ENCODE assay signal across 18 cellular contexts in the genomic region with DNA sequence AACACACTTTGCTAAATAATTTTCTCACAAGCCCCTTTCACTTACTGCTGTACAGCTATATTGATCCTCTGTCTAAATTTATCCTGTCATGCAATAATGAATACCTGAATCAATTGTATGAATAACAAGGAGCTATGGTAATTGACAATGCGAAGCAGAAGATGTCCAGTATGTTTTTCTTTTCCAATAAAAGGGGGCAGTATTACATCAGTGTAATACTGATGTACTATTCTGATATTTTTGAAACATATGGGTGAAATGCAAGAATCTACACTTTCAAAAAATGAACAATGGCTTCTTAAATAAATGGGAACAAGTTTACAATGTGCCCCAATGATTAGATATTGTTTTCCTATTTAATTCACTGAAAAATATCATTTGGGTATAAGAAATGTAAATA.
DNase-seq lines count a peak whose midpoint lies in the region; ATAC-seq, FAIRE-seq and TF ChIP-seq lines count a peak whose summit lies in the region.
"Had no signal": no experiment of that assay in that cellular context is flagged by ENCODE, and none has a peak within 500 bp of the region (broad histone marks: within the 10 kb centered on the region; RNA-seq: fewer than 3 reads in every experiment).

No MANE protein-coding gene starts in this region.

- no peak for TF ChIP-seq RAD21 in HepG2 (CRISPR knock-in tag; IDR thresholded peaks at IDR 0.05)

- TF ChIP-seq CTCF in HepG2 (CRISPR knock-in tag; IDR thresholded peaks at IDR 0.05) (no peak; the same call in 1 of the 2 replicates), right lobe of liver (IDR thresholded peaks at IDR 0.05) (peak in 1 of 4 donors; percentile 23), OCI-LY7 (conservative IDR thresholded peaks at IDR 0.05; ENCODE audit: low read length) (0 out of 2 replicates have a peak, but pooled peaks have one; percentile 10)
- TF ChIP-seq CTCF in CD8-positive, alpha-beta T cell (IDR thresholded peaks at IDR 0.05): no peak

- H3K36me3 ChIP-seq in HepG2 (replicated peaks in 1 of 2; ENCODE audit: control insufficient read depth in 1 of 2, insufficient read depth in 2 of 2, low read length in 2 of 2) (no peaks in the 10 kb centered on the region), right lobe of liver (no peaks in the 10 kb centered on the region), OCI-LY7 (ENCODE audit: insufficient read depth, low read length) (no peaks in the 10 kb centered on the region)
- no peaks in the 10 kb centered on the region for H3K36me3 ChIP-seq in CD8-positive, alpha-beta T cell (ENCODE audit: insufficient read depth, low read length)
- H3K36me3 ChIP-seq: BE2C had no signal

- POLR2A ChIA-PET in HepG2 (lab: Yijun Ruan, JAX) (no interaction called here), OCI-LY7 (lab: Charles Lee) (interaction anchor here (0.6 to 0.8 kb wide), 2 partner anchors 16 to 797 kb away, joined by 3 read pairs; no protein-coding TSS in a partner anchor)
- POLR2A ChIA-PET in CD8-positive, alpha-beta T cell (lab: Charles Lee): no interaction called here

- TF ChIP-seq POLR2A in HepG2 (IDR thresholded peaks at IDR 0.05; ENCODE audit: insufficient read depth in 1 of 2, low read depth in 2 of 2, low read length in 2 of 2): no peak
- TF ChIP-seq POLR2A in right lobe of liver (IDR thresholded peaks at IDR 0.05): no peak

- H3K9me2 ChIP-seq in OCI-LY7 (ENCODE audit: insufficient read depth, low read length): no peaks in the 10 kb centered on the region

- H3K4me1 Mint-ChIP-seq in CD8-positive, alpha-beta T cell (ENCODE audit: low read depth): no peaks in the 10 kb centered on the region
- H3K4me1 Mint-ChIP-seq: CD14-positive monocyte; CD8-positive, alpha-beta memory T cell had no signal

- no peak overlapping the region for H3K4me3 ChIP-seq in HepG2 (replicated peaks in 1 of 3; ENCODE audit: insufficient read depth in 1 of 3, low read depth in 2 of 3, low read length in 3 of 3)
- no peak overlapping the region for H3K4me3 ChIP-seq in right lobe of liver
- H3K4me3 ChIP-seq in OCI-LY7 (ENCODE audit: low read depth, low read length, poor library complexity, severe bottlenecking): no peak overlapping the region
- no peak overlapping the region for H3K4me3 ChIP-seq in CD8-positive, alpha-beta T cell (ENCODE audit: low read depth, low read length)

- no peaks in the 10 kb centered on the region for H4K20me1 ChIP-seq in HepG2 (ENCODE audit: insufficient read depth, low read length)
- no peaks in the 10 kb centered on the region for H4K20me1 ChIP-seq in OCI-LY7 (ENCODE audit: insufficient read depth, low read length)

- no peaks in the 10 kb centered on the region for H3K9me3 ChIP-seq in HepG2 (ENCODE audit: low read length)
- no peaks in the 10 kb centered on the region for H3K9me3 ChIP-seq in right lobe of liver
- no peaks in the 10 kb centered on the region for H3K9me3 ChIP-seq in OCI-LY7 (ENCODE audit: low read length)
- no peaks in the 10 kb centered on the region for H3K9me3 ChIP-seq in CD8-positive, alpha-beta T cell (ENCODE audit: low read length)
- H3K9me3 ChIP-seq: BE2C, Caco-2 had no signal

- H3K79me2 ChIP-seq in HepG2 (ENCODE audit: insufficient read depth, low read length): no peaks in the 10 kb centered on the region
- no peaks in the 10 kb centered on the region for H3K79me2 ChIP-seq in OCI-LY7 (ENCODE audit: insufficient read depth, low read depth, low read length)

- no peaks in the 10 kb centered on the region for H3K9me3 Mint-ChIP-seq in CD8-positive, alpha-beta T cell
- H3K9me3 Mint-ChIP-seq: CD14-positive monocyte, HFFc6 had no signal

- H3K27me3 ChIP-seq in HepG2 (ENCODE audit: control insufficient read depth in 1 of 2, insufficient read depth in 2 of 2, low read length in 2 of 2): no peaks in the 10 kb centered on the region
- H3K27me3 ChIP-seq in right lobe of liver: no peaks in the 10 kb centered on the region
- H3K27me3 ChIP-seq in CD8-positive, alpha-beta T cell (ENCODE audit: insufficient read depth, low read length): no peaks in the 10 kb centered on the region
- H3K27me3 ChIP-seq: BE2C had no signal

- TF ChIP-seq EP300 in HepG2 (IDR thresholded peaks at IDR 0.05; ENCODE audit: low read depth in 2 of 2, low read length in 2 of 2): no peak
- no peak for TF ChIP-seq EP300 in HepG2 (CRISPR knock-in tag; IDR thresholded peaks at IDR 0.05; ENCODE audit: borderline replicate concordance)

- BruUV-seq in HepG2 (replicated peaks; lab: Mats Ljungman, UMichigan) (no TSS peak), OCI-LY7 (replicated peaks; lab: Mats Ljungman, UMichigan) (no TSS peak)

- no peaks in the 10 kb centered on the region for H3K4me1 ChIP-seq in HepG2 (ENCODE audit: insufficient read depth, low read length)
- no peaks in the 10 kb centered on the region for H3K4me1 ChIP-seq in right lobe of liver
- H3K4me1 ChIP-seq in OCI-LY7 (ENCODE audit: insufficient read depth, low read length, poor library complexity, severe bottlenecking): no peaks in the 10 kb centered on the region
- no peaks in the 10 kb centered on the region for H3K4me1 ChIP-seq in CD8-positive, alpha-beta T cell (ENCODE audit: insufficient read depth, low read length)
- H3K4me1 ChIP-seq: BE2C, Caco-2 had no signal

- CTCF ChIA-PET in HepG2 (lab: Yijun Ruan, JAX; ENCODE audit: low intra/inter-chr PET ratio, low total read pairs): no interaction called here
- CTCF ChIA-PET in OCI-LY7 (lab: Charles Lee; ENCODE audit: unreplicated experiment): interaction anchor here (0.6 kb wide), 1 partner anchor 354 kb away, joined by 4 read pairs; no protein-coding TSS in a partner anchor
- CTCF ChIA-PET in CD8-positive, alpha-beta T cell (lab: Charles Lee): no interaction called here

- no peaks in the 10 kb centered on the region for H3K27me3 Mint-ChIP-seq in CD8-positive, alpha-beta T cell (ENCODE audit: low read depth)
- H3K27me3 Mint-ChIP-seq: CD8-positive, alpha-beta memory T cell had no signal

- DNase-seq in HepG2 (ENCODE audit: low spot score) (no peak), right lobe of liver (no peak), OCI-LY7 (ENCODE audit: low spot score) (no peak), NCI-H2081 (lab: John Stamatoyannopoulos, UW) (no peak), NCI-H446 (lab: John Stamatoyannopoulos, UW) (no peak)
- DNase-seq in CD8-positive, alpha-beta T cell: no peak
- DNase-seq: BE2C; Caco-2; CD8-positive, alpha-beta memory T cell; DMS53; GF-D8; HCEC 1CT; HFFc6; IMR-90 had no signal

- no peaks in the 10 kb centered on the region for H3K36me3 Mint-ChIP-seq in CD8-positive, alpha-beta T cell
- H3K36me3 Mint-ChIP-seq: CD14-positive monocyte; CD8-positive, alpha-beta memory T cell had no signal

- H3K27ac Mint-ChIP-seq in CD8-positive, alpha-beta T cell: no peak overlapping the region
- H3K27ac Mint-ChIP-seq: CD14-positive monocyte; CD8-positive, alpha-beta memory T cell; HFFc6 had no signal

- no peak for ATAC-seq in HepG2
- ATAC-seq in right lobe of liver: no peak
- no peak for ATAC-seq in CD8-positive, alpha-beta T cell
- no peak for ATAC-seq in GM21825 (IDR thresholded peaks at IDR 0.05; ENCODE audit: unreplicated experiment)

- H3K9ac ChIP-seq in HepG2 (ENCODE audit: insufficient read depth, low read depth, low read length): no peak overlapping the region

- no peak overlapping the region for H2AFZ ChIP-seq in HepG2 (ENCODE audit: low read length)
- H2AFZ ChIP-seq in OCI-LY7 (ENCODE audit: low read length): no peak overlapping the region

- intact Hi-C loops in HepG2 (cut with micrococcal nuclease; ENCODE audit: unreplicated experiment) (loop anchor here (10.0 kb wide), 1 partner anchor 564 kb away; no protein-coding TSS in a partner anchor), right lobe of liver (cut with DNase I) (no loop called here), OCI-LY7 (cut with micrococcal nuclease; ENCODE audit: unreplicated experiment) (no loop called here)
- intact Hi-C loops in CD8-positive, alpha-beta T cell (cut with DNase I, micrococcal nuclease): no loop called here

- in situ Hi-C loops in HepG2 (cut with HindIII; ENCODE audit: extremely low pct_ligation_motif_present, low pct_unique_long_range_greater_than_20kb): no loop called here

- FAIRE-seq in HepG2 (lab: Jason Lieb, UNC) (no peak), islet of Langerhans (lab: Jason Lieb, UNC) (peak; percentile 85)
- FAIRE-seq: GM19239 had no signal

- 38% methylated on average over 1 of the region's 1 CpG for WGBS in HepG2 (ENCODE audit: low lambda C conversion rate)
- 95% methylated on average over 1 of the region's 1 CpG for WGBS in right lobe of liver (ENCODE audit: insufficient coverage, low coverage, low lambda C conversion rate, missing lambda C conversion rate)

- H3K27ac ChIP-seq in HepG2 (ENCODE audit: extremely low read length, insufficient read depth, low read length) (no peak overlapping the region), right lobe of liver (no peak overlapping the region), OCI-LY7 (ENCODE audit: low read depth, low read length, poor library complexity, severe bottlenecking) (no peak overlapping the region)
- no peak overlapping the region for H3K27ac ChIP-seq in CD8-positive, alpha-beta T cell (ENCODE audit: low read depth, low read length)

- H3K4me3 Mint-ChIP-seq in CD8-positive, alpha-beta T cell: no peak overlapping the region
- H3K4me3 Mint-ChIP-seq: CD14-positive monocyte; CD8-positive, alpha-beta memory T cell; HFFc6 had no signal

- H3K4me2 ChIP-seq in HepG2 (ENCODE audit: low read depth, low read length) (no peak overlapping the region), OCI-LY7 (ENCODE audit: low read length) (no peak overlapping the region)

TF ChIP-seq in HepG2, 621 proteins besides CTCF, POLR2A, EP300 and RAD21 (continues in another document):
- TF ChIP-seq CBX1 (IDR thresholded peaks at IDR 0.05; ENCODE audit: low read depth) (no peak), ZNF205 (CRISPR knock-in tag; IDR thresholded peaks at IDR 0.05) (no peak), SAP130 (CRISPR knock-in tag; IDR thresholded peaks at IDR 0.05; ENCODE audit: low read depth) (no peak)
